Comparison of ENCODE assay signal across 21 cellular contexts in the genomic region with DNA sequence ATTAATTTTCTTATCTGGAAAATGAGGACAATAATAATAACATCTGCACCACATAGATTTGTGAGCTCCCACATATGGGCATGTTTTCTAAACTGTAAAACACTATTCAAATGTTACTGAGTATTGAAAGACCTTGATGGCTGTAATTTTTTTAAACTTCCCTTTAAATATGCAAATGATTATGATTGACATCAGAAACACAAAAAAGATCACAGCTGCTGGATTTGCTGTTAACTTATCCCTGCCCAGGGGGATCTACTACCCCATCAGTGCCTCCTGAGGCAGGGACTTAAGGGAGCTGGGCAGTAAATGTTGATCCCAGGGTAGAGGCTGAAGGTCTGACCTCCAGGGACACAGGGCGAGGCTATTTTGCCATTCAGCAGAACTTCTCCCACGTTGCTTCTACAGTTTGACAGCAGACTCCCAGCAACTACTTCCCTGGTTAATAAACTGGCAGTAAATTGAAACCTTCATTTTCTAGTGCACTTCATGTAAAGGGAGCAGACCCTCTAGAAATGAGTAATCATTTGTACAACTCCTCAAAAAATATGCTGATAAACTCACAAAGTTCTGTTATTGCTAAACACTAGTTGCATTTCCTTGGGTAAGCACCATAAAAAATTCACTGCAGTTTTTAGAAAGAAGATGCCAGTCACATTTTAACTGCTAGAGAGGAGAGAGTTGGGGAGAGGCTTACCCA. TPM values are rescaled to one million over a fixed set of nuclear protein-coding genes. Genes with fewer than 3 reads are reported as not detected.
DNase-seq lines count a peak whose midpoint lies in the region; ATAC-seq, FAIRE-seq and TF ChIP-seq lines count a peak whose summit lies in the region.
"Had no signal": no experiment of that assay in that cellular context is flagged by ENCODE, and none has a peak within 500 bp of the region (broad histone marks: within the 10 kb centered on the region; RNA-seq: fewer than 3 reads in every experiment).

No MANE protein-coding gene starts in this region.

- no peaks in the 10 kb centered on the region for H4K20me1 ChIP-seq in Karpas-422 (ENCODE audit: insufficient read depth, low read depth, low read length)

- H3K9me3 ChIP-seq in Karpas-422 (ENCODE audit: low read length) (no peaks in the 10 kb centered on the region), small intestine (ENCODE audit: control insufficient read depth, low read depth) (no peaks in the 10 kb centered on the region), gastroesophageal sphincter (no peaks in the 10 kb centered on the region)
- H3K9me3 ChIP-seq: SJCRH30 had no signal

- H3K9ac ChIP-seq in Karpas-422 (ENCODE audit: low read length) = no peak overlapping the region

- H3K9me2 ChIP-seq in Karpas-422 (replicated peaks; ENCODE audit: insufficient read depth, low read length) = no peaks in the 10 kb centered on the region

- H3K79me2 ChIP-seq in Karpas-422 (ENCODE audit: low read length) = no peaks in the 10 kb centered on the region

- FAIRE-seq in small intestine (lab: Jason Lieb, UNC) = no peak
- FAIRE-seq: D721Med had no signal

- TF ChIP-seq POLR2A in gastroesophageal sphincter (IDR thresholded peaks at IDR 0.05) = no peak

- H3K36me3 ChIP-seq in Karpas-422 (ENCODE audit: insufficient read depth, low read length) (no peaks in the 10 kb centered on the region), small intestine (ENCODE audit: control insufficient read depth in 2 of 2, insufficient read depth in 2 of 2, low read length in 2 of 2) (no peaks in the 10 kb centered on the region), gastroesophageal sphincter (no peaks in the 10 kb centered on the region)
- H3K36me3 ChIP-seq: SJCRH30, WERI-Rb-1 had no signal

- peak; percentile 65 for ATAC-seq in GM21619 (IDR thresholded peaks at IDR 0.05; ENCODE audit: unreplicated experiment)
- no peak for ATAC-seq in gastroesophageal sphincter
- no peak for ATAC-seq in HG02870 (IDR thresholded peaks at IDR 0.05; ENCODE audit: unreplicated experiment)

- peaks cover 9% of the 10 kb centered on the region for H3K4me1 ChIP-seq in Karpas-422 (ENCODE audit: low read length)
- peaks cover under 1 to 2% of the 10 kb centered on the region in 2 donors for H3K4me1 ChIP-seq in small intestine (ENCODE audit: control insufficient read depth in 2 of 2, insufficient read depth in 1 of 2, low read depth in 1 of 2, low read length in 1 of 2)
- peaks cover 0 to 13% (median 0%) of the 10 kb centered on the region in 3 donors for H3K4me1 ChIP-seq in gastroesophageal sphincter

- H3K4me3 ChIP-seq in Karpas-422 (ENCODE audit: low read length) = no peak overlapping the region
- H3K4me3 ChIP-seq in small intestine (ENCODE audit: low read depth in 1 of 2, low read length in 2 of 2) = no peak overlapping the region
- no peak overlapping the region for H3K4me3 ChIP-seq in gastroesophageal sphincter
- H3K4me3 ChIP-seq: SJCRH30 had no signal

- H3K27ac ChIP-seq in Karpas-422 (ENCODE audit: low read length) (no peak overlapping the region), small intestine (ENCODE audit: low read depth in 1 of 2, low read length in 1 of 2) (no peak overlapping the region), gastroesophageal sphincter (no peak overlapping the region)
- H3K27ac ChIP-seq: 22Rv1, SJCRH30, WERI-Rb-1 had no signal

- DNase-seq in NCI-H526 (lab: John Stamatoyannopoulos, UW) (peak; percentile 23 to 47), NCI-H526 treated with DMSO at 0.1 percent for 48 hours (lab: John Stamatoyannopoulos, UW) (no peak), Karpas-422 (peak; percentile 44), small intestine (peak; percentile 41), NCI-H524 treated with DMSO at 0.1 percent for 48 hours (lab: John Stamatoyannopoulos, UW) (no peak)
- DNase-seq: activated naive CD4-positive, alpha-beta T cell treated with anti-CD3 and anti-CD28 coated beads, Interleukin-2, amount 10 ng/mL, durations not matched to agents 7 days and 5 days; aorta; erythroblast; foreskin melanocyte; kidney glomerular epithelial cell; mesendoderm; NCI-H1092 treated with DMSO at 0.1 percent for 48 hours; NCI-H748 treated with DMSO at 0.1 percent for 48 hours; SJCRH30; WERI-Rb-1 had no signal

- H3K4me2 ChIP-seq in Karpas-422 (ENCODE audit: low read depth, low read length, poor library complexity, severe bottlenecking) = peak overlapping the region; percentile 40

- WGBS in small intestine, 3 donors = 36 to 45% (median 43%) methylated on average over 2 of the region's 2 CpGs
- 83 to 84% methylated on average over 1 to 2 of the region's 2 CpGs for WGBS in gastroesophageal sphincter (ENCODE audit: low coverage in 1 of 2), 2 donors

- TF ChIP-seq EP300 in gastroesophageal sphincter (IDR thresholded peaks at IDR 0.05) = no peak

- H2AFZ ChIP-seq in Karpas-422 (ENCODE audit: low read length) = no peak overlapping the region

- H3K27me3 ChIP-seq in Karpas-422 (ENCODE audit: low read length) = no peaks in the 10 kb centered on the region
- no peaks in the 10 kb centered on the region for H3K27me3 ChIP-seq in small intestine (ENCODE audit: control insufficient read depth in 2 of 2, insufficient read depth in 2 of 2, low read length in 2 of 2)
- no peaks in the 10 kb centered on the region for H3K27me3 ChIP-seq in gastroesophageal sphincter
- H3K27me3 ChIP-seq: SJCRH30 had no signal

- no peak for TF ChIP-seq CTCF in gastroesophageal sphincter (IDR thresholded peaks at IDR 0.05)

RNA-seq across cellular contexts. Expression of a gene that starts 20.3 kb away (rescaled TPM):
- total RNA-seq in Karpas-422 (2014; rRNA removed; shearing (Covaris generic); ENCODE audit: low replicate concordance) = 0.19 TPM in 1 of 2 replicates, not detected in the other
- polyA plus RNA-seq in small intestine = 1 to 10 TPM in 1 of 3 donors, under 1 TPM in 2; 0.39 to 1.1 (median 0.45) TPM
- under 1 TPM in 3 of 4 donors, not detected in 1; 0.40 to 0.85 (median 0.47) TPM for total RNA-seq in gastroesophageal sphincter
- total RNA-seq: H4 had no signal

Comparison
In these comparisons a context has a peak if more than half of its experiments do, and no peak if none do; other contexts are left out.
1. DNase-seq: peak in NCI-H526 (2 of 2), Karpas-422 (single experiment) and small intestine (single experiment); none in NCI-H526 treated with DMSO at 0.1 percent for 48 hours (single experiment) and NCI-H524 treated with DMSO at 0.1 percent for 48 hours (single experiment).